In genomic region chr11:128289048-128289447, GRCh38 we compare ENCODE assay signal across 1 cellular context.
TF ChIP-seq lines count a peak whose summit lies in the region.

No MANE protein-coding gene starts in this region.

TF ChIP-seq in GM12878, 131 proteins besides CTCF, POLR2A, EP300 and RAD21 (continued from another document and continues in another):
- TF ChIP-seq NKRF (conservative IDR thresholded peaks at IDR 0.05) = no peak
- no peak for TF ChIP-seq ZNF592 (IDR thresholded peaks at IDR 0.05)
- no peak for TF ChIP-seq HCFC1 (IDR thresholded peaks at IDR 0.05; ENCODE audit: low read length)
- TF ChIP-seq RAD51 (IDR thresholded peaks at IDR 0.05) = no peak
- TF ChIP-seq PKNOX1 (IDR thresholded peaks at IDR 0.05) = peak; percentile 68
- TF ChIP-seq CEBPZ (IDR thresholded peaks at IDR 0.05; ENCODE audit: low read depth, low read length) = no peak
- TF ChIP-seq BCL11A (IDR thresholded peaks at IDR 0.05; ENCODE audit: low read depth, low read length) = peak; percentile 95
- peak; percentile 51; the same call in 1 of the 2 replicates for TF ChIP-seq NBN (IDR thresholded peaks at IDR 0.05)
- no peak for TF ChIP-seq FOS (IDR thresholded peaks at IDR 0.05; ENCODE audit: borderline replicate concordance, extremely low read depth, insufficient read length)
- TF ChIP-seq TARDBP (IDR thresholded peaks at IDR 0.05; ENCODE audit: borderline replicate concordance) = no peak
- no peak for TF ChIP-seq MYC (IDR thresholded peaks at IDR 0.05; ENCODE audit: insufficient read depth, insufficient read length, insufficient replicate concordance, low read length, severe bottlenecking)
- no peak for TF ChIP-seq HSF1 (IDR thresholded peaks at IDR 0.05; ENCODE audit: low read depth, low read length)
- no peak for TF ChIP-seq YBX1 (IDR thresholded peaks at IDR 0.05)
- TF ChIP-seq, protein P1, sequence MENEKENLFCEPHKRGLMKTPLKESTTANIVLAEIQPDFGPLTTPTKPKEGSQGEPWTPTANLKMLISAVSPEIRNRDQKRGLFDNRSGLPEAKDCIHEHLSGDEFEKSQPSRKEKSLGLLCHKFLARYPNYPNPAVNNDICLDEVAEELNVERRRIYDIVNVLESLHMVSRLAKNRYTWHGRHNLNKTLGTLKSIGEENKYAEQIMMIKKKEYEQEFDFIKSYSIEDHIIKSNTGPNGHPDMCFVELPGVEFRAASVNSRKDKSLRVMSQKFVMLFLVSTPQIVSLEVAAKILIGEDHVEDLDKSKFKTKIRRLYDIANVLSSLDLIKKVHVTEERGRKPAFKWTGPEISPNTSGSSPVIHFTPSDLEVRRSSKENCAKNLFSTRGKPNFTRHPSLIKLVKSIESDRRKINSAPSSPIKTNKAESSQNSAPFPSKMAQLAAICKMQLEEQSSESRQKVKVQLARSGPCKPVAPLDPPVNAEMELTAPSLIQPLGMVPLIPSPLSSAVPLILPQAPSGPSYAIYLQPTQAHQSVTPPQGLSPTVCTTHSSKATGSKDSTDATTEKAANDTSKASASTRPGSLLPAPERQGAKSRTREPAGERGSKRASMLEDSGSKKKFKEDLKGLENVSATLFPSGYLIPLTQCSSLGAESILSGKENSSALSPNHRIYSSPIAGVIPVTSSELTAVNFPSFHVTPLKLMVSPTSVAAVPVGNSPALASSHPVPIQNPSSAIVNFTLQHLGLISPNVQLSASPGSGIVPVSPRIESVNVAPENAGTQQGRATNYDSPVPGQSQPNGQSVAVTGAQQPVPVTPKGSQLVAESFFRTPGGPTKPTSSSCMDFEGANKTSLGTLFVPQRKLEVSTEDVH (IDR thresholded peaks at IDR 0.05; ENCODE audit: low read depth, partially characterized antibody) = no peak
- no peak for TF ChIP-seq CHD1 (IDR thresholded peaks at IDR 0.05; ENCODE audit: low read depth, low read length)
- no peak for TF ChIP-seq TAF1 (IDR thresholded peaks at IDR 0.05; ENCODE audit: borderline replicate concordance, low read depth, low read length)
- TF ChIP-seq MEF2B (IDR thresholded peaks at IDR 0.05; ENCODE audit: partially characterized antibody, poor library complexity, severe bottlenecking) = no peak
- no peak for TF ChIP-seq CBX5 (IDR thresholded peaks at IDR 0.05; ENCODE audit: low read depth)
- TF ChIP-seq CBFB (IDR thresholded peaks at IDR 0.05; ENCODE audit: low read depth) = peak; percentile 73; the same call in 1 of the 2 replicates
- TF ChIP-seq HDAC2 (IDR thresholded peaks at IDR 0.05) = no peak
- TF ChIP-seq JUNB (IDR thresholded peaks at IDR 0.05) = peak; percentile 97
- no peak for TF ChIP-seq STAT1 (conservative IDR thresholded peaks at IDR 0.05)
- no peak for TF ChIP-seq RCOR1 (conservative IDR thresholded peaks at IDR 0.05; ENCODE audit: low read depth, low read length)
- no peak for TF ChIP-seq ZBTB11 (CRISPR knock-in tag; IDR thresholded peaks at IDR 0.05)
- no peak for TF ChIP-seq NFXL1 (IDR thresholded peaks at IDR 0.05; ENCODE audit: borderline replicate concordance)
- TF ChIP-seq SMAD1 (IDR thresholded peaks at IDR 0.05; ENCODE audit: low read depth, partially characterized antibody) = no peak
- no peak for TF ChIP-seq SREBF2 (IDR thresholded peaks at IDR 0.05; ENCODE audit: low read length)
- TF ChIP-seq RB1 (IDR thresholded peaks at IDR 0.05; ENCODE audit: borderline replicate concordance) = no peak
- no peak for TF ChIP-seq GATAD2B (conservative IDR thresholded peaks at IDR 0.05; ENCODE audit: low read depth)
- TF ChIP-seq HDGF (IDR thresholded peaks at IDR 0.05) = no peak
- TF ChIP-seq MLLT1 (IDR thresholded peaks at IDR 0.05) = no peak
- TF ChIP-seq SPI1 (IDR thresholded peaks at IDR 0.05; ENCODE audit: borderline replicate concordance, insufficient read depth, low read depth, low read length) = no peak
- peak; percentile 68 for TF ChIP-seq BCL3 (IDR thresholded peaks at IDR 0.05; ENCODE audit: borderline replicate concordance, insufficient read depth, low read depth, low read length, poor library complexity, severe bottlenecking)
- TF ChIP-seq BMI1 (IDR thresholded peaks at IDR 0.05; ENCODE audit: borderline replicate concordance) = peak; percentile 72
- no peak for TF ChIP-seq CEBPB (IDR thresholded peaks at IDR 0.05; ENCODE audit: borderline replicate concordance in 1 of 2, low read depth in 2 of 2, low read length in 2 of 2)
- no peak for TF ChIP-seq TCF12 (IDR thresholded peaks at IDR 0.05; ENCODE audit: low read depth, low read length)
- peak; percentile 95 for TF ChIP-seq DPF2 (IDR thresholded peaks at IDR 0.05)
- peak; percentile 97 for TF ChIP-seq IKZF2 (IDR thresholded peaks at IDR 0.05)
- TF ChIP-seq SIX5 (IDR thresholded peaks at IDR 0.05; ENCODE audit: low read depth, low read length, severe bottlenecking) = no peak
- peak; percentile 76; the same call in 1 of the 2 replicates for TF ChIP-seq FOXM1 (IDR thresholded peaks at IDR 0.05; ENCODE audit: low read depth, low read length)
